ENCODE assay signal across 7 cellular contexts in the genomic region with DNA sequence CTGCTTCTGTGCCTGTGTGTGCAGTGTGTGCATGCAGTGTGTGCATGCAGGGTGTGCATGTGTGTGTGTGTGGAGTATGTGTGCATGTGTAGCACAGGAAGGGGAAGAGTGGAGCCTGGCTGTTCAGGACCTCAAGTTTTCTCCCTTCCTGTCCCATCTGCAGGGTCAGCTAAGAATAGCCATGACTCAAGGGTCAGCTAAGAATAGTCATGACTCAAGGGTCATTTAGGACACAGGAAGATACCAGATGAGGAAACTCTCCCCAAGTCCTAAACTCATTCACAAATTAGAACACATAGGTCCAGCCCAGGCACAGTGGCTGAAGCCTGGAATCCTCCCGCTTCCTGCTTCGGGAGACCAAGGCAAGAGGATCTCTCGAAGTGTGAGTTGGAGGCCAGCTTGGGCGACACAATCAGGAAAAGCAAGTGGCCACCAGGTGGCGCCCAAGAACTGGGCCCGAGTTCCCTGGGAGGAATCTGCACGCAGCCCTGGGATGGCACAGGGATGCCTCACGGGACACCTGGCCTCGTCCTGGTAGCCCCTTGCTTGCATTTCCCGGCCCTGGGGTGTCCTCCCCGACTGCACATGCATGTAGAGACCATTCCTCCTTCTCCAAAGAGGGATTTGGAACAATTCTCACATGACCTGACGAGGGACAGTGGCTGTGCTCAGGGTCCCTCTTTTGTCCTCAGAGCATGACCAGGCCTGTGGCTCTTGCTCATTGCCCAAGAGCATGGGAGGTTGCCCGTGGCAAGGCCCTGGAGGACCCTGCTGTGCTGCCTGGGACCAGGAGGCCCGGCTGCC. TPM values are rescaled to one million over a fixed set of nuclear protein-coding genes. Genes with fewer than 3 reads are reported as not detected.
DNase-seq lines count a peak whose midpoint lies in the region; TF ChIP-seq lines count a peak whose summit lies in the region.

No MANE protein-coding gene starts in this region.

- no peaks in the 10 kb centered on the region for H3K36me3 Mint-ChIP-seq in HFFc6 (ENCODE audit: low read depth)
- no peaks in the 10 kb centered on the region for H3K36me3 Mint-ChIP-seq in endothelial cell (ENCODE audit: low read depth, unreplicated experiment)
- H3K36me3 Mint-ChIP-seq in nephron (ENCODE audit: low read depth): no peaks in the 10 kb centered on the region

- H3K27ac Mint-ChIP-seq in HFFc6: peak overlapping the region; percentile 54
- H3K27ac Mint-ChIP-seq in endothelial cell (ENCODE audit: unreplicated experiment): no peak overlapping the region
- no peak overlapping the region for H3K27ac Mint-ChIP-seq in nephron

- no peaks in the 10 kb centered on the region for H3K9me3 Mint-ChIP-seq in HFFc6
- H3K9me3 Mint-ChIP-seq in endothelial cell (ENCODE audit: unreplicated experiment): no peaks in the 10 kb centered on the region
- H3K9me3 Mint-ChIP-seq in nephron: no peaks in the 10 kb centered on the region

- H3K27me3 Mint-ChIP-seq in HFFc6 (ENCODE audit: insufficient read depth) (peaks cover 6% of the 10 kb centered on the region), endothelial cell (ENCODE audit: unreplicated experiment) (peaks cover 11% of the 10 kb centered on the region), nephron (ENCODE audit: low read depth) (peaks cover 15% of the 10 kb centered on the region)

- H3K4me1 Mint-ChIP-seq in HFFc6 (ENCODE audit: low read depth): peaks cover 19% of the 10 kb centered on the region
- H3K4me1 Mint-ChIP-seq in endothelial cell (ENCODE audit: unreplicated experiment): no peaks in the 10 kb centered on the region
- no peaks in the 10 kb centered on the region for H3K4me1 Mint-ChIP-seq in nephron

- H3K4me3 Mint-ChIP-seq in HFFc6 (peak overlapping the region; percentile 30; the same call in 1 of the 2 replicates), endothelial cell (ENCODE audit: unreplicated experiment) (no peak overlapping the region), nephron (no peak overlapping the region)

- TF ChIP-seq CTCF in GM12873 (IDR thresholded peaks at IDR 0.05; ENCODE audit: insufficient read depth, low read depth, low read length, missing control alignments) (peak; percentile 95), HFFc6 (IDR thresholded peaks at IDR 0.05) (peak; percentile 96), endothelial cell (IDR thresholded peaks at IDR 0.05; ENCODE audit: unreplicated experiment) (peak; percentile 93), nephron (IDR thresholded peaks at IDR 0.05; ENCODE audit: unreplicated experiment in 3 of 3) (peak; percentile 65 to 72 (median 69))

- no peak overlapping the region for H3K27ac ChIP-seq in substantia nigra (ENCODE audit: low read depth, low read length, poor library complexity, severe bottlenecking)

- DNase-seq in HFFc6: peak; percentile 55
- peak; percentile 12 for DNase-seq in NCI-H345 treated with DMSO at 0.1 percent for 48 hours (lab: John Stamatoyannopoulos, UW; ENCODE audit: unreplicated experiment)
- peak; percentile 84 to 88 for DNase-seq in activated CD4-positive, alpha-beta T cell treated with anti-CD3 and anti-CD28 coated beads, Interleukin-2, amount 50 U/mL, for 48 hours
- DNase-seq in endothelial cell (ENCODE audit: low spot score): peak; percentile 80
- peak in 26 of 49 donors; percentile 15 to 71 (median 28) for DNase-seq in substantia nigra (lab: John Stamatoyannopoulos, UW)

RNA-seq across cellular contexts. Expression of a gene that starts 21.4 kb away (rescaled TPM):
- total RNA-seq in HFFc6 (2021; fragmentation: NEBNext Ultra II Directional; extraction: Animal tissue kit (Norgen Biotek cat#: 25700)): 100 to 1,000 TPM; 103 to 135 (median 122) TPM
- total RNA-seq in endothelial cell (ENCODE audit: unreplicated experiment): 54.2 TPM

Comparison
In these comparisons a context has a peak if more than half of its experiments do, and no peak if none do; other contexts are left out.
1. DNase-seq: peak in every context shown above with its lines; median percentile 86 in activated CD4-positive, alpha-beta T cell treated with anti-CD3 and anti-CD28 coated beads, Interleukin-2, amount 50 U/mL, for 48 hours; 80 in endothelial cell; 55 in HFFc6; 28 in substantia nigra; 12 in NCI-H345 treated with DMSO at 0.1 percent for 48 hours.